1 cellular context compared by ENCODE assay signal in the genomic region with DNA sequence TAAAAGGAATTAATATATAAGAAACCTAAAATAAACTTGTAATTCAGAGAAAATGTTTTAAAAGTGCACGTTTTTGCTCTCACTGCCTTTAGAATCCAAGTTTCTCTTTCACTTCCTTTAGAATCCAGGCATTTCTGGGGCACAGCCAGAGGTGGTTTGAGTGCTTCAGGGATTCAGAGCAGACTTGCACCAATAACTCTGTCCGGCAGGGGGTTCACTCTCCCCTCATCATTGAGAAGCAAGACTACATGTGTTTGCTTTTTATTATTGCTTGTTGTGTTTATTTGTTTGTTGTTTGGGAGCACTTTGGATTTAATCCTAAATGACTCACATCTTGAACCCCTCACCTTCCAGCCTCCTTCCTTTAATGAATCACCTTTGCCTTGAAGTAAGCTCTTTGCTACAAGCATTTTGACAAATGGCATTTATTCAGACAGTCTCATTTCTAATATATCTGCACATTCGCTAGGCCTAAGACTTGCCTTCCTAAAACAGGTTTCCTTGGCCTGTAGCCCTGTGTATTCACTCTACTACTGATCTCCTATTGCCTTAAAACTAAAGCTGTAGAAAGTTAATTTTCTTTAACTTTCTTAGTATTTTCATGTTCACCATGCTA.
TF ChIP-seq lines count a peak whose summit lies in the region.

No MANE protein-coding gene starts in this region.

TF ChIP-seq in IMR-90, 13 proteins besides CTCF, POLR2A, EP300 and RAD21 (continued from another document):
- TF ChIP-seq, protein P1, sequence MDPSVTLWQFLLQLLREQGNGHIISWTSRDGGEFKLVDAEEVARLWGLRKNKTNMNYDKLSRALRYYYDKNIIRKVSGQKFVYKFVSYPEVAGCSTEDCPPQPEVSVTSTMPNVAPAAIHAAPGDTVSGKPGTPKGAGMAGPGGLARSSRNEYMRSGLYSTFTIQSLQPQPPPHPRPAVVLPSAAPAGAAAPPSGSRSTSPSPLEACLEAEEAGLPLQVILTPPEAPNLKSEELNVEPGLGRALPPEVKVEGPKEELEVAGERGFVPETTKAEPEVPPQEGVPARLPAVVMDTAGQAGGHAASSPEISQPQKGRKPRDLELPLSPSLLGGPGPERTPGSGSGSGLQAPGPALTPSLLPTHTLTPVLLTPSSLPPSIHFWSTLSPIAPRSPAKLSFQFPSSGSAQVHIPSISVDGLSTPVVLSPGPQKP (IDR thresholded peaks at IDR 0.05; ENCODE audit: borderline replicate concordance, low read depth, low read length), result no peak
- no peak for TF ChIP-seq CEBPB (IDR thresholded peaks at IDR 0.05; ENCODE audit: low read depth, low read length)
- no peak for TF ChIP-seq FOS (IDR thresholded peaks at IDR 0.05; ENCODE audit: low read depth, low read length)
- no peak for TF ChIP-seq BHLHE40 (IDR thresholded peaks at IDR 0.05; ENCODE audit: low read depth, low read length)
- no peak for TF ChIP-seq MXI1 (IDR thresholded peaks at IDR 0.05; ENCODE audit: borderline replicate concordance, low read depth, low read length)
- TF ChIP-seq CHD1 (IDR thresholded peaks at IDR 0.05; ENCODE audit: low read depth, low read length), result no peak
- no peak for TF ChIP-seq MAZ (IDR thresholded peaks at IDR 0.05; ENCODE audit: borderline replicate concordance, low read depth, low read length)
- TF ChIP-seq RCOR1 (IDR thresholded peaks at IDR 0.05; ENCODE audit: insufficient replicate concordance, low read length), result no peak
- no peak; the same call in 1 of the 2 replicates for TF ChIP-seq SMC3 (IDR thresholded peaks at IDR 0.05; ENCODE audit: low read depth, low read length)
